Comparison of ENCODE assay signal across 8 cellular contexts in genomic region chr18:59249186-59249774, GRCh38. TPM values are rescaled to one million over a fixed set of nuclear protein-coding genes. Genes with fewer than 3 reads are reported as not detected.
DNase-seq lines count a peak whose midpoint lies in the region; ATAC-seq and TF ChIP-seq lines count a peak whose summit lies in the region.

No MANE protein-coding gene starts in this region.

- H3K9me3 ChIP-seq in ascending aorta, result no peaks in the 10 kb centered on the region

- H3K36me3 ChIP-seq in ascending aorta, result no peaks in the 10 kb centered on the region

- DNase-seq in DMS79 treated with DMSO at 0.1 percent for 48 hours (lab: John Stamatoyannopoulos, UW) (peak; percentile 79), NCI-H345 treated with DMSO at 0.1 percent for 48 hours (lab: John Stamatoyannopoulos, UW; ENCODE audit: unreplicated experiment) (peak; percentile 64), ascending aorta (ENCODE audit: low spot score in 2 of 2) (no peak), hippocampal formation (lab: John Stamatoyannopoulos, UW) (peak; percentile 37 to 69), GF-D8 (lab: John Stamatoyannopoulos, UW) (no peak)
- DNase-seq in stimulated activated CD4-positive, alpha-beta T cell treated with anti-CD3 and anti-CD28 coated beads, Interleukin-4, amount 100 ng/mL, for 24 hours, result peak; percentile 42

- no peaks in the 10 kb centered on the region for H3K4me1 ChIP-seq in ascending aorta

- no peak overlapping the region for H3K27ac ChIP-seq in ascending aorta

- no peak overlapping the region for H3K4me3 ChIP-seq in ascending aorta

- intact Hi-C loops in ascending aorta (cut with DNase I), result loop anchor here (2.0 kb wide), 1 partner anchor 154 kb away; no protein-coding TSS in a partner anchor

- H3K27me3 ChIP-seq in ascending aorta, result no peaks in the 10 kb centered on the region

- ATAC-seq in HG02798 (IDR thresholded peaks at IDR 0.05; ENCODE audit: poor library complexity, unreplicated experiment) (peak; percentile 48), HG03432 (IDR thresholded peaks at IDR 0.05; ENCODE audit: unreplicated experiment) (no peak)

- TF ChIP-seq CTCF in ascending aorta (IDR thresholded peaks at IDR 0.05), result peak; percentile 17 to 60 (median 55)

RNA-seq across cellular contexts. Expression of gene RAX, which starts 24.0 kb away (rescaled TPM):
- total RNA-seq in ascending aorta, result not detected

RNA-seq across cellular contexts. Expression of gene GRP, which starts 29.3 kb away (rescaled TPM):
- total RNA-seq in ascending aorta, result not detected

Comparison
In these comparisons a context has a peak if more than half of its experiments do, and no peak if none do; other contexts are left out.
1. DNase-seq: peak in DMS79 treated with DMSO at 0.1 percent for 48 hours (single experiment), NCI-H345 treated with DMSO at 0.1 percent for 48 hours (single experiment), hippocampal formation (2 of 2) and stimulated activated CD4-positive, alpha-beta T cell treated with anti-CD3 and anti-CD28 coated beads, Interleukin-4, amount 100 ng/mL, for 24 hours (single experiment); none in ascending aorta (0 of 2) and GF-D8 (single experiment).